Comparison of ENCODE assay signal across 1 cellular context in genomic region chr9:112180387-112180881, GRCh38.
A peak's percentile ranks its signal among the peaks of the same experiment; 100 is the strongest.
TF ChIP-seq lines count a peak whose summit lies in the region.

No MANE protein-coding gene starts in this region.

TF ChIP-seq in HepG2, 621 proteins besides CTCF, POLR2A, EP300 and RAD21 (continued from another document):
- TF ChIP-seq THAP9 (CRISPR knock-in tag; IDR thresholded peaks at IDR 0.05; ENCODE audit: borderline replicate concordance): no peak
- no peak for TF ChIP-seq FOXA1 (IDR thresholded peaks at IDR 0.05)
- TF ChIP-seq FOXA1 (CRISPR knock-in tag; IDR thresholded peaks at IDR 0.05): peak; percentile 61
- no peak for TF ChIP-seq ZNF691 (CRISPR knock-in tag; IDR thresholded peaks at IDR 0.05; ENCODE audit: borderline replicate concordance, low read depth)
- peak; percentile 24; the same call in 1 of the 2 replicates for TF ChIP-seq ZNF281 (CRISPR knock-in tag; IDR thresholded peaks at IDR 0.05; ENCODE audit: borderline replicate concordance)
- no peak for TF ChIP-seq ZNF44 (CRISPR knock-in tag; IDR thresholded peaks at IDR 0.05)
- TF ChIP-seq ZNF660 (CRISPR knock-in tag; IDR thresholded peaks at IDR 0.05; ENCODE audit: borderline replicate concordance, low read depth): no peak
- TF ChIP-seq HMG20A (CRISPR knock-in tag; IDR thresholded peaks at IDR 0.05; ENCODE audit: borderline replicate concordance): 0 out of 2 replicates have a peak, but pooled peaks have one; percentile 20
- TF ChIP-seq KMT2B (CRISPR knock-in tag; IDR thresholded peaks at IDR 0.05): 0 out of 2 replicates have a peak, but pooled peaks have one; percentile 18
- peak; percentile 61; the same call in 1 of the 2 replicates for TF ChIP-seq ZNF646 (CRISPR knock-in tag; IDR thresholded peaks at IDR 0.05)
- TF ChIP-seq ZNF746 (CRISPR knock-in tag; IDR thresholded peaks at IDR 0.05): no peak
- TF ChIP-seq KDM2A (CRISPR knock-in tag; IDR thresholded peaks at IDR 0.05; ENCODE audit: borderline replicate concordance, low read depth): no peak
- no peak for TF ChIP-seq ZNF781 (CRISPR knock-in tag; IDR thresholded peaks at IDR 0.05; ENCODE audit: borderline replicate concordance, not compliant biosample characterization)
- TF ChIP-seq HNF4A (CRISPR knock-in tag; IDR thresholded peaks at IDR 0.05): no peak
